1 cellular context compared by ENCODE assay signal in genomic region chr15:31437686-31438085, GRCh38.
TF ChIP-seq lines count a peak whose summit lies in the region.

No MANE protein-coding gene starts in this region.

TF ChIP-seq in SK-N-SH treated with all-trans-retinoic acid at 6 μM for 48 hours, 23 proteins besides CTCF, POLR2A, EP300 and RAD21 (continued from another document):
- no peak for TF ChIP-seq CSRNP3 (CRISPR knock-in tag; IDR thresholded peaks at IDR 0.05)
- no peak for TF ChIP-seq ZFP30 (CRISPR knock-in tag; IDR thresholded peaks at IDR 0.05)
- no peak for TF ChIP-seq POU6F1 (CRISPR knock-in tag; IDR thresholded peaks at IDR 0.05; ENCODE audit: borderline replicate concordance, low read depth)
- TF ChIP-seq BACH2 (CRISPR knock-in tag; IDR thresholded peaks at IDR 0.05; ENCODE audit: borderline replicate concordance), result no peak
